ENCODE assay signal across 11 cellular contexts in genomic region chr6:48109902-48110301, GRCh38. TPM values are rescaled to one million over a fixed set of nuclear protein-coding genes. Genes with fewer than 3 reads are reported as not detected.
DNase-seq lines count a peak whose midpoint lies in the region; ATAC-seq and TF ChIP-seq lines count a peak whose summit lies in the region.
"Had no signal": no experiment of that assay in that cellular context is flagged by ENCODE, and none has a peak within 500 bp of the region (broad histone marks: within the 10 kb centered on the region; RNA-seq: fewer than 3 reads in every experiment).

No MANE protein-coding gene starts in this region.

- H3K27ac Mint-ChIP-seq in mesothelial cell of epicardium, result peak overlapping the region; percentile 96
- no peak overlapping the region for H3K27ac Mint-ChIP-seq in CD4-positive, alpha-beta memory T cell
- H3K27ac Mint-ChIP-seq: activated T-cell treated with anti-CD3 and anti-CD28 coated beads, Interleukin-2, amount 50 U/mL, for 24 hours had no signal

- H3K9me3 ChIP-seq in ES-I3 (ENCODE audit: control insufficient read depth, insufficient read depth, low read length) (no peaks in the 10 kb centered on the region), endocrine pancreas (ENCODE audit: control insufficient read depth, low read length) (no peaks in the 10 kb centered on the region)
- no peaks in the 10 kb centered on the region for H3K9me3 ChIP-seq in CD4-positive, alpha-beta memory T cell (ENCODE audit: control insufficient read depth in 1 of 2, low read length in 2 of 2)
- H3K9me3 ChIP-seq: Caco-2, sigmoid colon had no signal

- no peak for ATAC-seq in HG03565 (IDR thresholded peaks at IDR 0.05; ENCODE audit: unreplicated experiment)

- peaks cover 1% of the 10 kb centered on the region for H3K36me3 Mint-ChIP-seq in mesothelial cell of epicardium
- no peaks in the 10 kb centered on the region for H3K36me3 Mint-ChIP-seq in CD4-positive, alpha-beta memory T cell

- CTCF ChIA-PET in CD4-positive, alpha-beta memory T cell (lab: Charles Lee; ENCODE audit: partially characterized antibody), result no interaction called here

- POLR2A ChIA-PET in CD4-positive, alpha-beta memory T cell (lab: Charles Lee; ENCODE audit: partially characterized antibody), result no interaction called here

- no peak for TF ChIP-seq CTCF in mesothelial cell of epicardium (IDR thresholded peaks at IDR 0.05; ENCODE audit: unreplicated experiment)

- H3K4me3 ChIP-seq in endocrine pancreas (ENCODE audit: control insufficient read depth, insufficient read depth, low read length), result peak overlapping the region; percentile 47
- no peak overlapping the region for H3K4me3 ChIP-seq in CD4-positive, alpha-beta memory T cell (ENCODE audit: low read length in 2 of 2)
- H3K4me3 ChIP-seq: sigmoid colon had no signal

- H3K9ac ChIP-seq in ES-I3 (ENCODE audit: low read depth, low read length) (peak overlapping the region; percentile 47), endocrine pancreas (ENCODE audit: control insufficient read depth, insufficient read depth, low read length) (no peak overlapping the region)

- intact Hi-C loops in CD4-positive, alpha-beta memory T cell (cut with micrococcal nuclease), result no loop called here

- H3K36me3 ChIP-seq in ES-I3 (ENCODE audit: insufficient read depth, low read length), result no peaks in the 10 kb centered on the region
- no peaks in the 10 kb centered on the region for H3K36me3 ChIP-seq in endocrine pancreas (ENCODE audit: control insufficient read depth, insufficient read depth, low read length)
- H3K36me3 ChIP-seq in CD4-positive, alpha-beta memory T cell (ENCODE audit: insufficient read depth, low read length), result no peaks in the 10 kb centered on the region
- H3K36me3 ChIP-seq: sigmoid colon had no signal

- H3K4me1 ChIP-seq in ES-I3 (ENCODE audit: insufficient read depth, low read length) (peaks cover 21% of the 10 kb centered on the region; the same call in 1 of the 2 replicates), endocrine pancreas (ENCODE audit: control insufficient read depth, insufficient read depth, low read length) (peaks cover 7% of the 10 kb centered on the region)
- no peaks in the 10 kb centered on the region for H3K4me1 ChIP-seq in CD4-positive, alpha-beta memory T cell (ENCODE audit: insufficient read depth, low read length)
- H3K4me1 ChIP-seq: Caco-2, sigmoid colon had no signal

- no peaks in the 10 kb centered on the region for H3K27me3 Mint-ChIP-seq in mesothelial cell of epicardium (ENCODE audit: low read depth)
- no peaks in the 10 kb centered on the region for H3K27me3 Mint-ChIP-seq in CD4-positive, alpha-beta memory T cell
- H3K27me3 Mint-ChIP-seq: activated T-cell treated with anti-CD3 and anti-CD28 coated beads, Interleukin-2, amount 50 U/mL, for 24 hours had no signal

- peaks cover 13% of the 10 kb centered on the region for H3K9me3 Mint-ChIP-seq in mesothelial cell of epicardium
- peaks cover 0 to 9% (median 4%) of the 10 kb centered on the region in 8 donors for H3K9me3 Mint-ChIP-seq in CD4-positive, alpha-beta memory T cell
- H3K9me3 Mint-ChIP-seq: activated T-cell treated with anti-CD3 and anti-CD28 coated beads, Interleukin-2, amount 50 U/mL, for 24 hours had no signal

- peaks cover 37% of the 10 kb centered on the region for H3K4me1 Mint-ChIP-seq in mesothelial cell of epicardium
- H3K4me1 Mint-ChIP-seq in CD4-positive, alpha-beta memory T cell, result no peaks in the 10 kb centered on the region

- peak; percentile 13 for DNase-seq in NCI-H510A (lab: John Stamatoyannopoulos, UW)
- no peak for DNase-seq in mesothelial cell of epicardium (ENCODE audit: low spot score in 2 of 2, unreplicated experiment in 2 of 2)
- DNase-seq in NCI-H1436 (lab: John Stamatoyannopoulos, UW), result no peak
- DNase-seq in HK-2 (ENCODE audit: unreplicated experiment), result no peak
- DNase-seq in CD4-positive, alpha-beta memory T cell, result no peak
- DNase-seq: activated T-cell treated with anti-CD3 and anti-CD28 coated beads, Interleukin-2, amount 50 U/mL, for 24 hours; Caco-2; sigmoid colon had no signal

- H3K4me3 Mint-ChIP-seq in mesothelial cell of epicardium, result peak overlapping the region; percentile 76
- H3K4me3 Mint-ChIP-seq in CD4-positive, alpha-beta memory T cell, result no peak overlapping the region
- H3K4me3 Mint-ChIP-seq: activated T-cell treated with anti-CD3 and anti-CD28 coated beads, Interleukin-2, amount 50 U/mL, for 24 hours had no signal

- H3K27ac ChIP-seq in CD4-positive, alpha-beta memory T cell (ENCODE audit: low read depth, low read length), result no peak overlapping the region
- H3K27ac ChIP-seq: sigmoid colon had no signal

- no peaks in the 10 kb centered on the region for H3K27me3 ChIP-seq in endocrine pancreas (ENCODE audit: control insufficient read depth, insufficient read depth, low read length)
- no peaks in the 10 kb centered on the region for H3K27me3 ChIP-seq in CD4-positive, alpha-beta memory T cell (ENCODE audit: insufficient read depth, low read length)
- H3K27me3 ChIP-seq: sigmoid colon had no signal

RNA-seq across cellular contexts. Expression of gene PTCHD4, which starts 1.1 kb away (rescaled TPM):
- total RNA-seq in mesothelial cell of epicardium, result 7.8 to 8.6 TPM (median 8.5 TPM) in 3 replicates
- total RNA-seq in CD4-positive, alpha-beta memory T cell, result not detected
- polyA plus RNA-seq in CD4-positive, alpha-beta memory T cell, result not detected
- total RNA-seq: Caco-2 had no signal
